In the genomic region with DNA sequence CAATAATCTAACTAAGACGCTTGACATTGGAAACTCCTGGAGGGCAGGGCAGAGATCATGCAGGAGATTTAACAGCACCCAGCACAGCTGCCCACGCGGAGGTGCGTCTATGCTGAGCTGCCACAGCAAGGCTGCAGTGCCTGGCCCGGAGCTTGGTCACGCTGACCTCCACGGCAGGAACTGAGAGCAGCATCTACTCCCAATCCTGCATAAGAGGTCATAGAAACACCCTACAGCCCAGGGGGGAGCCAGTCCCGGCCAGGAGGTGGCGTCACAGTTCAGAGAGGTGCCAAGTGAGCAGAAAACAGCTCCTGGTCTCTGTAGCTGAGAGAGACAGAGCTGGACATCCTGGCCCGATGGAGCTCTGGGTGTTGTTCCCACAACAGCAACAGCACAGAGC, we compare ENCODE assay signal across 12 cellular contexts.
DNase-seq lines count a peak whose midpoint lies in the region; ATAC-seq, FAIRE-seq and TF ChIP-seq lines count a peak whose summit lies in the region.
"Had no signal": no experiment of that assay in that cellular context is flagged by ENCODE, and none has a peak within 500 bp of the region (broad histone marks: within the 10 kb centered on the region; RNA-seq: fewer than 3 reads in every experiment).

No MANE protein-coding gene starts in this region.

- POLR2A ChIA-PET in SK-N-SH (lab: Yijun Ruan, JAX): no interaction called here
- POLR2A ChIA-PET in HepG2 (lab: Yijun Ruan, JAX): no interaction called here

- H3F3A ChIP-seq in GM23248 (ENCODE audit: insufficient read depth): no peaks in the 10 kb centered on the region
- no peaks in the 10 kb centered on the region for H3F3A ChIP-seq in SK-N-SH (replicated peaks; ENCODE audit: insufficient read depth)

- no peak overlapping the region for H3K27ac ChIP-seq in GM23248
- H3K27ac ChIP-seq in SK-N-SH (ENCODE audit: low read depth in 2 of 2, low read length in 1 of 2): no peak overlapping the region
- no peak overlapping the region for H3K27ac ChIP-seq in HepG2 (ENCODE audit: extremely low read length, insufficient read depth, low read length)

- CTCF ChIA-PET in SK-N-SH (lab: Yijun Ruan, JAX): interaction anchor here (1.2 to 1.6 kb wide), 3 partner anchors 12 to 308 kb away, joined by 3 to 10 read pairs (median 4); no protein-coding TSS in a partner anchor
- CTCF ChIA-PET in HepG2 (lab: Yijun Ruan, JAX; ENCODE audit: low intra/inter-chr PET ratio, low total read pairs): interaction anchor here (1.7 to 3.5 kb wide), 2 partner anchors 56 to 330 kb away, joined by 10 to 66 read pairs; no protein-coding TSS in a partner anchor

- H3K4me2 ChIP-seq in GM23248 (ENCODE audit: unreplicated experiment): no peak overlapping the region
- H3K4me2 ChIP-seq in SK-N-SH: no peak overlapping the region
- H3K4me2 ChIP-seq in HepG2 (ENCODE audit: low read depth, low read length): no peak overlapping the region

- in situ Hi-C loops in GM23248 (cut with MboI) (no loop called here), HepG2 (cut with HindIII; ENCODE audit: extremely low pct_ligation_motif_present, low pct_unique_long_range_greater_than_20kb) (loop anchor here (25.0 kb wide), 1 partner anchor 807 kb away; the partner anchor contains the start of gene KCNJ5)

- TF ChIP-seq CTCF in SK-N-SH (IDR thresholded peaks at IDR 0.05): peak; percentile 17; the same call in 1 of the 2 replicates
- peak; percentile 39 for TF ChIP-seq CTCF in HepG2 (CRISPR knock-in tag; IDR thresholded peaks at IDR 0.05)

- H3K9me3 ChIP-seq in GM23248 (ENCODE audit: low read depth) (no peaks in the 10 kb centered on the region), SK-N-SH (no peaks in the 10 kb centered on the region), HepG2 (ENCODE audit: low read length) (no peaks in the 10 kb centered on the region)

- H3K9ac ChIP-seq in GM23248 (no peak overlapping the region), SK-N-SH (no peak overlapping the region), HepG2 (ENCODE audit: insufficient read depth, low read depth, low read length) (no peak overlapping the region)

- TF ChIP-seq POLR2A in HepG2 (IDR thresholded peaks at IDR 0.05; ENCODE audit: insufficient read depth in 1 of 2, low read depth in 2 of 2, low read length in 2 of 2): no peak

- H3K4me3 ChIP-seq in GM23248 (no peak overlapping the region), SK-N-SH (ENCODE audit: low read depth in 2 of 2, low read length in 1 of 2) (no peak overlapping the region), HepG2 (replicated peaks in 1 of 3; ENCODE audit: insufficient read depth in 1 of 3, low read depth in 2 of 3, low read length in 3 of 3) (no peak overlapping the region)

- no TSS peak for BruUV-seq in HepG2 (replicated peaks; lab: Mats Ljungman, UMichigan)

- H3K4me1 ChIP-seq in GM23248 (ENCODE audit: insufficient read depth): no peaks in the 10 kb centered on the region
- H3K4me1 ChIP-seq in SK-N-SH (ENCODE audit: control insufficient read depth in 1 of 2, insufficient read depth in 2 of 2, low read depth in 1 of 2, low read length in 1 of 2): peaks cover 0 to 4% of the 10 kb centered on the region in 2 experiments; a peak in 2 of 4 replicates
- H3K4me1 ChIP-seq in HepG2 (ENCODE audit: insufficient read depth, low read length): peaks cover 5% of the 10 kb centered on the region; the same call in 1 of the 2 replicates

- no peak overlapping the region for H2AFZ ChIP-seq in GM23248
- no peak overlapping the region for H2AFZ ChIP-seq in SK-N-SH (ENCODE audit: low read depth)
- H2AFZ ChIP-seq in HepG2 (ENCODE audit: low read length): no peak overlapping the region

- TF ChIP-seq EP300 in SK-N-SH (IDR thresholded peaks at IDR 0.05; ENCODE audit: borderline replicate concordance in 1 of 2, low read depth in 1 of 2, low read length in 1 of 2) (no peak), HepG2 (IDR thresholded peaks at IDR 0.05; ENCODE audit: low read depth in 2 of 2, low read length in 2 of 2) (no peak), HepG2 (CRISPR knock-in tag; IDR thresholded peaks at IDR 0.05; ENCODE audit: borderline replicate concordance) (no peak)

- no peak for FAIRE-seq in HepG2 (lab: Jason Lieb, UNC)
- FAIRE-seq: TTC549 had no signal

- no peaks in the 10 kb centered on the region for H3K9me2 ChIP-seq in GM23248 (ENCODE audit: insufficient read depth)
- H3K9me2 ChIP-seq in SK-N-SH: no peaks in the 10 kb centered on the region

- H3K79me2 ChIP-seq in GM23248 (ENCODE audit: insufficient read depth): no peaks in the 10 kb centered on the region
- H3K79me2 ChIP-seq in SK-N-SH (ENCODE audit: insufficient read depth): no peaks in the 10 kb centered on the region
- no peaks in the 10 kb centered on the region for H3K79me2 ChIP-seq in HepG2 (ENCODE audit: insufficient read depth, low read length)

- ATAC-seq in HepG2 (peak; percentile 53), HG02981 (IDR thresholded peaks at IDR 0.05; ENCODE audit: unreplicated experiment) (no peak), GM18867 (IDR thresholded peaks at IDR 0.05; ENCODE audit: unreplicated experiment) (no peak)
- ATAC-seq: sciatic nerve had no signal

- H4K20me1 ChIP-seq in GM23248 (ENCODE audit: insufficient read depth) (no peaks in the 10 kb centered on the region), SK-N-SH (ENCODE audit: insufficient read depth) (no peaks in the 10 kb centered on the region), HepG2 (ENCODE audit: insufficient read depth, low read length) (0 out of 2 replicates have a peak, but pooled peaks cover 2% of the 10 kb centered on the region)

- 68 to 75% methylated on average over 10 of the region's 10 CpGs for WGBS in GM23248 (ENCODE audit: low coverage in 1 of 2, low lambda C conversion rate in 2 of 2, missing lambda C conversion rate in 2 of 2), 2 experiments
- 65% methylated on average over 9 of the region's 10 CpGs for WGBS in SK-N-SH (ENCODE audit: low lambda C conversion rate)
- WGBS in HepG2 (ENCODE audit: low lambda C conversion rate): 40% methylated on average over 3 of the region's 10 CpGs

- intact Hi-C loops in HepG2 (cut with micrococcal nuclease; ENCODE audit: unreplicated experiment): loop anchor here (2.0 kb wide), 1 partner anchor 56 kb away; no protein-coding TSS in a partner anchor

- DNase-seq in NCI-H2196 (lab: John Stamatoyannopoulos, UW; ENCODE audit: unreplicated experiment): peak; percentile 15
- DNase-seq in NCI-H2196 treated with DMSO at 0.1 percent for 48 hours (lab: John Stamatoyannopoulos, UW; ENCODE audit: unreplicated experiment): no peak
- peak; percentile 6 for DNase-seq in GM23248
- DNase-seq in SK-N-SH: no peak
- no peak for DNase-seq in HepG2 (ENCODE audit: low spot score)
- DNase-seq in globus pallidus (ENCODE audit: low spot score): no peak
- DNase-seq: cortex of kidney, midbrain had no signal

- H3K36me3 ChIP-seq in GM23248 (ENCODE audit: low read depth) (no peaks in the 10 kb centered on the region), SK-N-SH (replicated peaks in 1 of 2; ENCODE audit: control insufficient read depth in 1 of 2, insufficient read depth in 2 of 2, low read length in 1 of 2) (no peaks in the 10 kb centered on the region), HepG2 (replicated peaks in 1 of 2; ENCODE audit: control insufficient read depth in 1 of 2, insufficient read depth in 2 of 2, low read length in 2 of 2) (no peaks in the 10 kb centered on the region)

- TF ChIP-seq RAD21 in SK-N-SH (IDR thresholded peaks at IDR 0.05; ENCODE audit: low read length) (no peak), HepG2 (CRISPR knock-in tag; IDR thresholded peaks at IDR 0.05) (no peak)

- H3K27me3 ChIP-seq in GM23248 (replicated peaks; ENCODE audit: insufficient read depth) (peaks cover 28% of the 10 kb centered on the region), SK-N-SH (ENCODE audit: insufficient read depth) (no peaks in the 10 kb centered on the region), HepG2 (ENCODE audit: control insufficient read depth in 1 of 2, insufficient read depth in 2 of 2, low read length in 2 of 2) (peaks cover 2 to 33% of the 10 kb centered on the region in 2 experiments; a peak in 3 of 5 replicates)

TF ChIP-seq in SK-N-SH, 30 proteins besides CTCF, POLR2A, EP300 and RAD21 (continues in another document):
- TF ChIP-seq RFX5 (IDR thresholded peaks at IDR 0.05; ENCODE audit: low read length) (no peak), MXI1 (IDR thresholded peaks at IDR 0.05; ENCODE audit: low read depth, low read length) (no peak)
- TF ChIP-seq, protein P1, sequence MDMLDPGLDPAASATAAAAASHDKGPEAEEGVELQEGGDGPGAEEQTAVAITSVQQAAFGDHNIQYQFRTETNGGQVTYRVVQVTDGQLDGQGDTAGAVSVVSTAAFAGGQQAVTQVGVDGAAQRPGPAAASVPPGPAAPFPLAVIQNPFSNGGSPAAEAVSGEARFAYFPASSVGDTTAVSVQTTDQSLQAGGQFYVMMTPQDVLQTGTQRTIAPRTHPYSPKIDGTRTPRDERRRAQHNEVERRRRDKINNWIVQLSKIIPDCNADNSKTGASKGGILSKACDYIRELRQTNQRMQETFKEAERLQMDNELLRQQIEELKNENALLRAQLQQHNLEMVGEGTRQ (IDR thresholded peaks at IDR 0.05; ENCODE audit: borderline replicate concordance, low read depth, low read length): no peak

TF ChIP-seq in HepG2, 621 proteins besides CTCF, POLR2A, EP300 and RAD21:
- TF ChIP-seq ZEB1 (IDR thresholded peaks at IDR 0.05; ENCODE audit: insufficient replicate concordance, low read depth) (no peak), STAG1 (CRISPR knock-in tag; IDR thresholded peaks at IDR 0.05) (0 out of 2 replicates have a peak, but pooled peaks have one; percentile 15), GRHL1 (CRISPR knock-in tag; conservative IDR thresholded peaks at IDR 0.05) (no peak)

Comparison
In these comparisons a context has a peak if more than half of its experiments do, and no peak if none do; other contexts are left out.
1. DNase-seq: peak in NCI-H2196 (single experiment) and GM23248 (single experiment); none in NCI-H2196 treated with DMSO at 0.1 percent for 48 hours (single experiment), SK-N-SH (single experiment), HepG2 (single experiment) and globus pallidus (single experiment).